8 cellular contexts compared by ENCODE assay signal in genomic region chr7:155003215-155003999, GRCh38. TPM values are rescaled to one million over a fixed set of nuclear protein-coding genes. Genes with fewer than 3 reads are reported as not detected.
DNase-seq lines count a peak whose midpoint lies in the region; ATAC-seq and TF ChIP-seq lines count a peak whose summit lies in the region.

No MANE protein-coding gene starts in this region.

- TF ChIP-seq POLR2A in heart left ventricle (IDR thresholded peaks at IDR 0.05): peak in 1 of 2 donors; percentile 78

- H3K4me3 Mint-ChIP-seq in type B pancreatic cell: peak overlapping the region; percentile 97

- no peaks in the 10 kb centered on the region for H3K9me2 ChIP-seq in Loucy (replicated peaks; ENCODE audit: low read depth, low read length)

- H4K20me1 ChIP-seq in Loucy (ENCODE audit: insufficient read depth, low read length, poor library complexity, severe bottlenecking): peaks cover 36% of the 10 kb centered on the region

- peaks cover 67% of the 10 kb centered on the region for H3K79me2 ChIP-seq in Loucy (ENCODE audit: insufficient read depth, low read length)

- no peaks in the 10 kb centered on the region for H3K27me3 ChIP-seq in Loucy (ENCODE audit: insufficient read depth, low read length, poor library complexity, severe bottlenecking)
- H3K27me3 ChIP-seq in adipocyte (replicated peaks; ENCODE audit: control insufficient read depth, insufficient read depth, low read length): no peaks in the 10 kb centered on the region
- no peaks in the 10 kb centered on the region for H3K27me3 ChIP-seq in heart left ventricle

- peak overlapping the region; percentile 89 to 96 (median 92) for H3K27ac ChIP-seq in heart left ventricle

- peak; percentile 90 to 98 (median 98) for ATAC-seq in heart left ventricle

- H3K4me3 ChIP-seq in Loucy (ENCODE audit: low read length, poor library complexity, severe bottlenecking) (peak overlapping the region; percentile 78), adipocyte (ENCODE audit: low read length) (peak overlapping the region; percentile 97), heart left ventricle (peak overlapping the region; percentile 57 to 100 (median 95))

- peaks cover 9% of the 10 kb centered on the region for H3K36me3 Mint-ChIP-seq in type B pancreatic cell

- peaks cover 40% of the 10 kb centered on the region for H3K4me1 ChIP-seq in Loucy (ENCODE audit: insufficient read depth, low read length, poor library complexity, severe bottlenecking)
- H3K4me1 ChIP-seq in adipocyte (ENCODE audit: control insufficient read depth, insufficient read depth, low read length): peaks cover 13% of the 10 kb centered on the region
- H3K4me1 ChIP-seq in heart left ventricle: peaks cover 0 to 24% (median 15%) of the 10 kb centered on the region in 12 donors

- WGBS in heart left ventricle, 4 donors: 0 to 1% (median 0%) methylated on average over 15 to 89 of the region's 89 CpGs

- peaks cover 7% of the 10 kb centered on the region; the same call in 1 of the 2 replicates for H3F3A ChIP-seq in Loucy (ENCODE audit: low read depth)

- DNase-seq in GM04504 (ENCODE audit: low read depth) (peak; percentile 52), H4 (ENCODE audit: low spot score) (peak; percentile 51), SW 1271 (lab: John Stamatoyannopoulos, UW) (peak; percentile 10 to 49), adipocyte (ENCODE audit: low read depth) (peak; percentile 88), heart left ventricle (peak; percentile 78 to 90 (median 85)), posterior cingulate gyrus (peak; percentile 62 to 98 (median 74)), type B pancreatic cell (ENCODE audit: extremely low spot score, unreplicated experiment) (peak; percentile 88)

- TF ChIP-seq CTCF in Loucy (conservative IDR thresholded peaks at IDR 0.05; ENCODE audit: low read length) (no peak), heart left ventricle (IDR thresholded peaks at IDR 0.05) (no peak), type B pancreatic cell (conservative IDR thresholded peaks at IDR 0.05) (no peak)

- intact Hi-C loops in heart left ventricle (cut with DNase I): loop anchor here in 8 of 10 donors (2.0 to 10.0 kb wide), 7 partner anchors 69 to 639 kb away; partner anchors contain the start of genes INSIG1 (in 2 of the 8) and RBM33 (in 1 of the 8)
- intact Hi-C loops in posterior cingulate gyrus (cut with DNase I): loop anchor here (5.0 kb wide), 3 partner anchors 69 to 339 kb away; partner anchors contain the start of genes HTR5A and INSIG1

- H3K9me3 Mint-ChIP-seq in type B pancreatic cell: no peaks in the 10 kb centered on the region

- H3K27ac Mint-ChIP-seq in type B pancreatic cell: peak overlapping the region; percentile 97

- H3K9ac ChIP-seq in Loucy (ENCODE audit: low read depth, low read length, poor library complexity, severe bottlenecking) (peak overlapping the region; percentile 96), adipocyte (ENCODE audit: low read length) (peak overlapping the region; percentile 96)

- H3K27me3 Mint-ChIP-seq in type B pancreatic cell: no peaks in the 10 kb centered on the region

- H3K36me3 ChIP-seq in Loucy (ENCODE audit: insufficient read depth, low read length) (0 out of 2 replicates have a peak, but pooled peaks cover 5% of the 10 kb centered on the region), adipocyte (ENCODE audit: control insufficient read depth, insufficient read depth, low read length, severe bottlenecking) (peaks cover 4% of the 10 kb centered on the region), heart left ventricle (peaks cover 0 to 8% (median 2%) of the 10 kb centered on the region in 9 donors)

- H3K9me3 ChIP-seq in Loucy (ENCODE audit: insufficient read depth, low read depth, low read length) (no peaks in the 10 kb centered on the region), adipocyte (ENCODE audit: control insufficient read depth, low read length) (no peaks in the 10 kb centered on the region), heart left ventricle (no peaks in the 10 kb centered on the region)

- peaks cover 4% of the 10 kb centered on the region for H3K4me1 Mint-ChIP-seq in type B pancreatic cell (ENCODE audit: unreplicated experiment)

- H3K4me2 ChIP-seq in Loucy (ENCODE audit: low read depth, low read length, poor library complexity, severe bottlenecking): peak overlapping the region; percentile 86

- H2AFZ ChIP-seq in Loucy (ENCODE audit: low read length): peak overlapping the region; percentile 87

RNA-seq across cellular contexts. Expression of gene PAXIP1, which starts 0.5 kb away (rescaled TPM):
- 11.5 and 13.4 TPM in 2 replicates for total RNA-seq in H4 (2014; rRNA removed; shearing (Covaris generic))
- 1 to 10 TPM; 4.2 to 7.8 (median 5.5) TPM for total RNA-seq in heart left ventricle
- polyA plus RNA-seq in heart left ventricle: 1 to 10 TPM; 3.5 to 4.2 TPM
- total RNA-seq in type B pancreatic cell (ENCODE audit: low replicate concordance): 17.1 and 21.1 TPM in 2 replicates

Comparison
In these comparisons a context has a peak if more than half of its experiments do, and no peak if none do; other contexts are left out.
1. Peak in every context shown above with its lines: DNase-seq, ATAC-seq, H3K4me3 ChIP-seq and H3K27ac ChIP-seq.
2. DNase-seq: peak in every context shown above with its lines; median percentile 88 in adipocyte; 88 in type B pancreatic cell; 85 in heart left ventricle; 74 in posterior cingulate gyrus; 52 in GM04504; 51 in H4; 30 in SW 1271.